17 cellular contexts compared by ENCODE assay signal in the genomic region with DNA sequence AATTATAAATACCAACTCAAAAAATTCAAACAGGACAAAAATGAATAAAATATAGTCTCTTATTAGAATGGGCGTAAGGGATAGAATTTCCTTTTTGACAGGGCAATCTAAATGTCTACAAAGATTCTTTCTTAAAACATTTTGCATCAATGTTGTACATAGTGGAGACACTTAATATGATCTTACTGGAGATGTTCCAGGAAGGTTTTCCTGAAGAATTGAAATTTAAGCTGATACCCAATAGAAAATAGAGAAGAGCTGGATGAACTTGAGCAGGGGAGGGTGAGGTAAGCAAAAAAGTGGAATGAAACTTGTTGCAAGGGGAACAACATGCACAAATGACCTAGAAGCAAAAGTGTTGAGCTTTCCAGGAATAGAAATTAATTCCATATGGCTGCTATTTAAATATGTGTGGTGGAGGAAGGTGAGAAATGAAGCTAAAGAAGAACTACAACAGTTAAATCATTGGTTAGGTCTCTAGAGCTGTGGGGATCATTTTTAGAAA. TPM values are rescaled to one million over a fixed set of nuclear protein-coding genes. Genes with fewer than 3 reads are reported as not detected.
DNase-seq lines count a peak whose midpoint lies in the region; TF ChIP-seq lines count a peak whose summit lies in the region.
"Had no signal": no experiment of that assay in that cellular context is flagged by ENCODE, and none has a peak within 500 bp of the region (broad histone marks: within the 10 kb centered on the region; RNA-seq: fewer than 3 reads in every experiment).

No MANE protein-coding gene starts in this region.

- no TSS peak for BruUV-seq in OCI-LY7 (replicated peaks; lab: Mats Ljungman, UMichigan)

- peaks cover 11% of the 10 kb centered on the region for H3K36me3 Mint-ChIP-seq in mesothelial cell of epicardium

- H3K4me2 ChIP-seq in OCI-LY7 (ENCODE audit: low read length): no peak overlapping the region
- H3K4me2 ChIP-seq: hepatocyte had no signal

- no peaks in the 10 kb centered on the region for H3K9me2 ChIP-seq in OCI-LY7 (ENCODE audit: insufficient read depth, low read length)

- CTCF ChIA-PET in OCI-LY7 (lab: Charles Lee; ENCODE audit: unreplicated experiment): no interaction called here

- H3K4me1 ChIP-seq in OCI-LY7 (ENCODE audit: insufficient read depth, low read length, poor library complexity, severe bottlenecking) (no peaks in the 10 kb centered on the region), Peyer's patch (peaks cover 0 to 10% (median 0%) of the 10 kb centered on the region in 4 donors)

- H3K4me3 ChIP-seq in AG10803 (ENCODE audit: low read length): no peak overlapping the region
- no peak overlapping the region for H3K4me3 ChIP-seq in cardiac fibroblast (replicated peaks in 1 of 2; ENCODE audit: low read depth in 2 of 2, low read length in 2 of 2)
- H3K4me3 ChIP-seq in OCI-LY7 (ENCODE audit: low read depth, low read length, poor library complexity, severe bottlenecking): no peak overlapping the region
- no peak overlapping the region for H3K4me3 ChIP-seq in Peyer's patch
- H3K4me3 ChIP-seq: coronary artery, hepatocyte had no signal

- H3K36me3 ChIP-seq in OCI-LY7 (ENCODE audit: insufficient read depth, low read length): no peaks in the 10 kb centered on the region
- H3K36me3 ChIP-seq in Peyer's patch: no peaks in the 10 kb centered on the region

- peak overlapping the region; percentile 80 for H3K27ac Mint-ChIP-seq in mesothelial cell of epicardium
- H3K27ac Mint-ChIP-seq: activated CD8-positive, alpha-beta T cell treated with anti-CD3 and anti-CD28 coated beads for 36 hours; activated T-helper 1 cell treated with anti-CD3 and anti-CD28 coated beads, Interleukin-12 subunit alpha, Interleukin-12 subunit beta, Interleukin-2, Interleukin-4 antibody, amounts not matched to agents 30 ng/mL and 10 ng/mL and 1 ng/mL, durations not matched to agents 14 hours and 24 hours and 36 hours; B cell had no signal

- DNase-seq in AG10803 (ENCODE audit: low read depth) (peak; percentile 62), M059J (ENCODE audit: low read depth) (peak; percentile 13), cardiac fibroblast (ENCODE audit: low read depth in 2 of 2) (peak; percentile 13 to 21), mesothelial cell of epicardium (ENCODE audit: low spot score in 2 of 2, unreplicated experiment in 2 of 2) (no peak), OCI-LY7 (ENCODE audit: low spot score) (no peak), Peyer's patch (no peak), NCI-H2081 (lab: John Stamatoyannopoulos, UW) (no peak)
- no peak for DNase-seq in stimulated activated CD4-positive, alpha-beta T cell treated with anti-CD3 and anti-CD28 coated beads, Interleukin-12 subunit alpha, Interleukin-12 subunit beta, amount 100 ng/mL, for 4 hours
- DNase-seq: activated CD8-positive, alpha-beta T cell treated with anti-CD3 and anti-CD28 coated beads for 36 hours; DMS153; erythroblast; NCI-H1694 treated with DMSO at 0.1 percent for 48 hours; NCI-H446 treated with DMSO at 0.1 percent for 48 hours had no signal

- H4K20me1 ChIP-seq in OCI-LY7 (ENCODE audit: insufficient read depth, low read length): no peaks in the 10 kb centered on the region

- H3K27ac ChIP-seq in OCI-LY7 (ENCODE audit: low read depth, low read length, poor library complexity, severe bottlenecking) (no peak overlapping the region), Peyer's patch (no peak overlapping the region)
- H3K27ac ChIP-seq: coronary artery, hepatocyte had no signal

- POLR2A ChIA-PET in OCI-LY7 (lab: Charles Lee): interaction anchor here (0.7 to 0.8 kb wide), 3 partner anchors 12 to 25 kb away, joined by 3 to 4 read pairs (median 3); no protein-coding TSS in a partner anchor

- intact Hi-C loops in OCI-LY7 (cut with micrococcal nuclease; ENCODE audit: unreplicated experiment): no loop called here

- H3K4me1 Mint-ChIP-seq in mesothelial cell of epicardium: peaks cover 19% of the 10 kb centered on the region

- no peak for TF ChIP-seq POLR2A in Peyer's patch (IDR thresholded peaks at IDR 0.05)

- H3K9me3 ChIP-seq in OCI-LY7 (ENCODE audit: low read length): no peaks in the 10 kb centered on the region; the same call in 1 of the 2 replicates
- H3K9me3 ChIP-seq in Peyer's patch: no peaks in the 10 kb centered on the region

- no peaks in the 10 kb centered on the region for H3K27me3 Mint-ChIP-seq in mesothelial cell of epicardium (ENCODE audit: low read depth)
- H3K27me3 Mint-ChIP-seq: activated CD8-positive, alpha-beta T cell treated with anti-CD3 and anti-CD28 coated beads for 36 hours; B cell had no signal

- H3K79me2 ChIP-seq in OCI-LY7 (ENCODE audit: insufficient read depth, low read depth, low read length): peaks cover 8% of the 10 kb centered on the region

- TF ChIP-seq CTCF in AG10803 (conservative IDR thresholded peaks at IDR 0.05; ENCODE audit: low read length) (no peak), cardiac fibroblast (IDR thresholded peaks at IDR 0.05; ENCODE audit: low read depth, low read length) (no peak), mesothelial cell of epicardium (IDR thresholded peaks at IDR 0.05; ENCODE audit: unreplicated experiment) (no peak), OCI-LY7 (conservative IDR thresholded peaks at IDR 0.05; ENCODE audit: low read length) (no peak), Peyer's patch (IDR thresholded peaks at IDR 0.05) (no peak)

- no peak overlapping the region for H3K4me3 Mint-ChIP-seq in mesothelial cell of epicardium
- H3K4me3 Mint-ChIP-seq: activated CD8-positive, alpha-beta T cell treated with anti-CD3 and anti-CD28 coated beads for 36 hours; activated T-helper 1 cell treated with anti-CD3 and anti-CD28 coated beads, Interleukin-12 subunit alpha, Interleukin-12 subunit beta, Interleukin-2, Interleukin-4 antibody, amounts not matched to agents 30 ng/mL and 10 ng/mL and 1 ng/mL, durations not matched to agents 14 hours and 24 hours and 36 hours; B cell had no signal

- H3K9me3 Mint-ChIP-seq in mesothelial cell of epicardium: no peaks in the 10 kb centered on the region
- H3K9me3 Mint-ChIP-seq: activated CD8-positive, alpha-beta T cell treated with anti-CD3 and anti-CD28 coated beads for 36 hours; activated T-helper 1 cell treated with anti-CD3 and anti-CD28 coated beads, Interleukin-12 subunit alpha, Interleukin-12 subunit beta, Interleukin-2, Interleukin-4 antibody, amounts not matched to agents 30 ng/mL and 10 ng/mL and 1 ng/mL, durations not matched to agents 14 hours and 24 hours and 36 hours had no signal

- H2AFZ ChIP-seq in OCI-LY7 (ENCODE audit: low read length): no peak overlapping the region
- H2AFZ ChIP-seq: hepatocyte had no signal

- no peaks in the 10 kb centered on the region for H3K27me3 ChIP-seq in Peyer's patch
- H3K27me3 ChIP-seq: hepatocyte had no signal

RNA-seq across cellular contexts. Expression of gene SLAIN2, which starts 19.7 kb away (rescaled TPM):
- 82.8 and 109 TPM in 2 replicates for total RNA-seq in M059J (2014; rRNA removed; shearing (Covaris generic))
- total RNA-seq in mesothelial cell of epicardium (60.1 to 77.1 TPM (median 62.9 TPM) in 3 replicates), OCI-LY7 (2022) (39.4 and 40.2 TPM in 2 replicates), Peyer's patch (10 to 100 TPM; 19.1 to 40.9 (median 22.4) TPM)
- 21.1 and 24.7 TPM in 2 replicates for total RNA-seq in OCI-LY7 (2014; rRNA removed; shearing (Covaris generic))

Comparison
In these comparisons a context has a peak if more than half of its experiments do, and no peak if none do; other contexts are left out.
1. DNase-seq: peak in AG10803 (single experiment), M059J (single experiment) and cardiac fibroblast (2 of 2); none in mesothelial cell of epicardium (0 of 2), OCI-LY7 (single experiment), stimulated activated CD4-positive, alpha-beta T cell treated with anti-CD3 and anti-CD28 coated beads, Interleukin-12 subunit alpha, Interleukin-12 subunit beta, amount 100 ng/mL, for 4 hours (single experiment), Peyer's patch (0 of 3) and NCI-H2081 (0 of 2).